Comparison of ENCODE assay signal across 22 cellular contexts in genomic region chr13:113089693-113090414, GRCh38. TPM values are rescaled to one million over a fixed set of nuclear protein-coding genes. Genes with fewer than 3 reads are reported as not detected.
"Had no signal": no experiment of that assay in that cellular context is flagged by ENCODE, and none has a peak within 500 bp of the region (broad histone marks: within the 10 kb centered on the region; RNA-seq: fewer than 3 reads in every experiment).

No MANE protein-coding gene starts in this region.

- H3K9me3 Mint-ChIP-seq: activated CD4-positive, alpha-beta memory T cell treated with anti-CD3 and anti-CD28 coated beads, Interleukin-2, amount 10 ng/mL, durations not matched to agents 7 days and 5 days; activated naive CD4-positive, alpha-beta T cell treated with anti-CD3 and anti-CD28 coated beads, Interleukin-2, amount 50 U/mL, for 24 hours; naive thymus-derived CD4-positive, alpha-beta T cell had no signal

- H3K4me3 Mint-ChIP-seq: activated CD4-positive, alpha-beta memory T cell treated with anti-CD3 and anti-CD28 coated beads, Interleukin-2, amount 10 ng/mL, durations not matched to agents 7 days and 5 days; activated naive CD4-positive, alpha-beta T cell treated with anti-CD3 and anti-CD28 coated beads, Interleukin-2, amount 50 U/mL, for 24 hours; naive thymus-derived CD4-positive, alpha-beta T cell had no signal

- H3K4me1 ChIP-seq: adrenal gland, colonic mucosa, parathyroid adenoma, tibial nerve, vagina had no signal

- ATAC-seq: esophagus mucosa; naive thymus-derived CD4-positive, alpha-beta T cell had no signal

- H3K9ac ChIP-seq: parathyroid adenoma had no signal

- H3K27ac ChIP-seq: adrenal gland, cardiac muscle cell, colonic mucosa, parathyroid adenoma, skin epidermis, tibial nerve, vagina, VCaP had no signal

- H3K27me3 Mint-ChIP-seq: activated CD4-positive, alpha-beta memory T cell treated with anti-CD3 and anti-CD28 coated beads, Interleukin-2, amount 10 ng/mL, durations not matched to agents 7 days and 5 days; activated naive CD4-positive, alpha-beta T cell treated with anti-CD3 and anti-CD28 coated beads, Interleukin-2, amount 50 U/mL, for 24 hours; naive thymus-derived CD4-positive, alpha-beta T cell had no signal

- DNase-seq: activated CD4-positive, alpha-beta memory T cell treated with anti-CD3 and anti-CD28 coated beads, Interleukin-2, amount 10 ng/mL, durations not matched to agents 7 days and 5 days; activated effector memory CD4-positive, alpha-beta T cell treated with anti-CD3 and anti-CD28 coated beads, Interleukin-2, amount 50 U/mL, for 16 hours; activated T-cell treated with anti-CD3 and anti-CD28 coated beads, Interleukin-2, amount 50 U/mL, for 48 hours; adrenal gland; colonic mucosa; hippocampal formation; mammary epithelial cell; naive thymus-derived CD4-positive, alpha-beta T cell; stimulated activated CD4-positive, alpha-beta T cell treated with anti-CD3 and anti-CD28 coated beads, Interleukin-4, amount 100 ng/mL, for 4 hours; stimulated activated CD8-positive, alpha-beta memory T cell treated with anti-CD3 and anti-CD28 coated beads, Interleukin-4, amount 100 ng/mL, for 48 hours; stimulated activated naive CD4-positive, alpha-beta T cell treated with Interleukin-2 at 50 U/mL for 16 hours; substantia nigra; T1000 had no signal

- H3K36me3 ChIP-seq: adrenal gland, colonic mucosa had no signal

- H3K4me1 Mint-ChIP-seq: activated CD4-positive, alpha-beta memory T cell treated with anti-CD3 and anti-CD28 coated beads, Interleukin-2, amount 10 ng/mL, durations not matched to agents 7 days and 5 days; activated naive CD4-positive, alpha-beta T cell treated with anti-CD3 and anti-CD28 coated beads, Interleukin-2, amount 50 U/mL, for 24 hours had no signal

- H3K27me3 ChIP-seq: adrenal gland, colonic mucosa, vagina had no signal

- H3K36me3 Mint-ChIP-seq: activated naive CD4-positive, alpha-beta T cell treated with anti-CD3 and anti-CD28 coated beads, Interleukin-2, amount 50 U/mL, for 24 hours had no signal

- H2AFZ ChIP-seq: parathyroid adenoma had no signal

- H3K27ac Mint-ChIP-seq: activated CD4-positive, alpha-beta memory T cell treated with anti-CD3 and anti-CD28 coated beads, Interleukin-2, amount 10 ng/mL, durations not matched to agents 7 days and 5 days; activated naive CD4-positive, alpha-beta T cell treated with anti-CD3 and anti-CD28 coated beads, Interleukin-2, amount 50 U/mL, for 24 hours; naive thymus-derived CD4-positive, alpha-beta T cell had no signal

- H3K79me2 ChIP-seq: parathyroid adenoma had no signal

- H3K4me3 ChIP-seq: adrenal gland, cardiac muscle cell, colonic mucosa, skin epidermis, tibial nerve, vagina had no signal

- H3K9me3 ChIP-seq: adrenal gland, colonic mucosa, tibial nerve, vagina had no signal

RNA-seq across cellular contexts. Expression of gene F7, which starts 15.7 kb away (rescaled TPM):
- total RNA-seq: activated CD4-positive, alpha-beta memory T cell treated with anti-CD3 and anti-CD28 coated beads, Interleukin-2, amount 10 ng/mL, durations not matched to agents 7 days and 5 days; esophagus mucosa; mammary epithelial cell; tibial nerve; vagina had no signal
- polyA plus RNA-seq: cardiac muscle cell; mammary epithelial cell; naive thymus-derived CD4-positive, alpha-beta T cell had no signal

RNA-seq across cellular contexts. Expression of gene F10, which starts 32.7 kb away (rescaled TPM):
- total RNA-seq: activated CD4-positive, alpha-beta memory T cell treated with anti-CD3 and anti-CD28 coated beads, Interleukin-2, amount 10 ng/mL, durations not matched to agents 7 days and 5 days; mammary epithelial cell; mononuclear cell; naive thymus-derived CD4-positive, alpha-beta T cell had no signal
- polyA plus RNA-seq: mammary epithelial cell; naive thymus-derived CD4-positive, alpha-beta T cell had no signal
